10 cellular contexts compared by ENCODE assay signal in genomic region chr1:54249798-54250497, GRCh38. TPM values are rescaled to one million over a fixed set of nuclear protein-coding genes. Genes with fewer than 3 reads are reported as not detected.
DNase-seq lines count a peak whose midpoint lies in the region; FAIRE-seq and TF ChIP-seq lines count a peak whose summit lies in the region.
"Had no signal": no experiment of that assay in that cellular context is flagged by ENCODE, and none has a peak within 500 bp of the region (broad histone marks: within the 10 kb centered on the region; RNA-seq: fewer than 3 reads in every experiment).

No MANE protein-coding gene starts in this region.

- no peak overlapping the region for H3K4me3 Mint-ChIP-seq in dendritic cell treated with granulocyte-macrophage colony-stimulating factor and Interleukin-4, amounts not matched to agents 40 ng/mL and 50 ng/mL, for 4 days

- H3K27ac Mint-ChIP-seq in dendritic cell treated with granulocyte-macrophage colony-stimulating factor and Interleukin-4, amounts not matched to agents 40 ng/mL and 50 ng/mL, for 4 days, result peak overlapping the region; percentile 5

- POLR2A ChIA-PET in AG04450 (lab: Yijun Ruan, JAX), result interaction anchor here (0.6 kb wide), 1 partner anchor 56 kb away, joined by 3 read pairs; no protein-coding TSS in a partner anchor

- H3K27ac ChIP-seq in AG04450 (ENCODE audit: low read depth, low read length), result peak overlapping the region; percentile 31
- H3K27ac ChIP-seq: ovary, VCaP had no signal

- FAIRE-seq in HTR-8/SVneo (lab: Jason Lieb, UNC), result peak; percentile 84

- no peaks in the 10 kb centered on the region for H3K27me3 ChIP-seq in AG04450 (ENCODE audit: control insufficient read depth, insufficient read depth, low read length)
- H3K27me3 ChIP-seq: ovary had no signal

- intact Hi-C loops in dendritic cell treated with granulocyte-macrophage colony-stimulating factor and Interleukin-4, amounts not matched to agents 40 ng/mL and 50 ng/mL, for 4 days (cut with micrococcal nuclease), result no loop called here

- peaks cover 20% of the 10 kb centered on the region for H3K4me1 Mint-ChIP-seq in dendritic cell treated with granulocyte-macrophage colony-stimulating factor and Interleukin-4, amounts not matched to agents 40 ng/mL and 50 ng/mL, for 4 days (ENCODE audit: low read depth)

- H3K9me3 Mint-ChIP-seq in dendritic cell treated with granulocyte-macrophage colony-stimulating factor and Interleukin-4, amounts not matched to agents 40 ng/mL and 50 ng/mL, for 4 days, result no peaks in the 10 kb centered on the region

- H3K4me3 ChIP-seq in AG04450 (ENCODE audit: low read depth, low read length), result no peak overlapping the region
- H3K4me3 ChIP-seq: ovary had no signal

- 0 out of 2 replicates have a peak, but pooled peaks cover 3% of the 10 kb centered on the region for H3K9me3 ChIP-seq in AG04450 (ENCODE audit: control insufficient read depth, insufficient read depth, low read length)
- H3K9me3 ChIP-seq: ovary had no signal

- DNase-seq in AG04450 (ENCODE audit: low read depth, low spot score) (no peak), HTR-8/SVneo (ENCODE audit: insufficient read length, low spot score) (peak; percentile 60), lung microvascular endothelial cell (ENCODE audit: low read depth in 2 of 2) (peak; percentile 61 to 71), GM10266 (ENCODE audit: extremely low spot score) (no peak), GM20000 (ENCODE audit: low spot score) (no peak)
- DNase-seq in stimulated activated CD4-positive, alpha-beta T cell treated with anti-CD3 and anti-CD28 coated beads, Interleukin-2, amount 100 ng/mL, for 24 hours, result no peak
- DNase-seq in stimulated activated naive CD4-positive, alpha-beta T cell treated with Interleukin-2 at 50 U/mL for 16 hours (lab: John Stamatoyannopoulos, UW), result no peak
- DNase-seq: ovary had no signal

- CTCF ChIA-PET in AG04450 (lab: Charles Lee), result no interaction called here

- H3K27me3 Mint-ChIP-seq in dendritic cell treated with granulocyte-macrophage colony-stimulating factor and Interleukin-4, amounts not matched to agents 40 ng/mL and 50 ng/mL, for 4 days, result no peaks in the 10 kb centered on the region

- TF ChIP-seq CTCF in AG04450 (IDR thresholded peaks at IDR 0.05; ENCODE audit: low read depth, low read length) (no peak), GM10266 (IDR thresholded peaks at IDR 0.05; ENCODE audit: control insufficient read depth, insufficient read depth, low read depth, missing control alignments) (no peak), GM20000 (IDR thresholded peaks at IDR 0.05; ENCODE audit: extremely low read depth, missing control alignments) (no peak)

- peaks cover 77% of the 10 kb centered on the region for H3K36me3 Mint-ChIP-seq in dendritic cell treated with granulocyte-macrophage colony-stimulating factor and Interleukin-4, amounts not matched to agents 40 ng/mL and 50 ng/mL, for 4 days (ENCODE audit: low read depth)

RNA-seq across cellular contexts. Expression of gene MRPL37, which starts 50.0 kb away (rescaled TPM):
- 16.6 and 27.9 TPM in 2 replicates for polyA plus RNA-seq in AG04450 (2011; rRNA removed)
- polyA minus RNA-seq in AG04450 (2011; rRNA and poly(A)+ RNA removed), result 12.1 and 13.5 TPM in 2 replicates
- 35.5 and 46.2 TPM in 2 replicates for total RNA-seq in lung microvascular endothelial cell

RNA-seq across cellular contexts. Expression of gene CYB5RL, which starts 50.1 kb away (rescaled TPM):
- polyA plus RNA-seq in AG04450 (2011; rRNA removed), result 4.0 and 4.1 TPM in 2 replicates
- polyA minus RNA-seq in AG04450 (2011; rRNA and poly(A)+ RNA removed), result 3.8 and 5.9 TPM in 2 replicates
- total RNA-seq in lung microvascular endothelial cell, result 2.6 and 4.2 TPM in 2 replicates

Comparison
In these comparisons a context has a peak if more than half of its experiments do, and no peak if none do; other contexts are left out.
1. DNase-seq: peak in HTR-8/SVneo (single experiment) and lung microvascular endothelial cell (2 of 2); none in AG04450 (single experiment), stimulated activated CD4-positive, alpha-beta T cell treated with anti-CD3 and anti-CD28 coated beads, Interleukin-2, amount 100 ng/mL, for 24 hours (0 of 2), GM10266 (single experiment), stimulated activated naive CD4-positive, alpha-beta T cell treated with Interleukin-2 at 50 U/mL for 16 hours (single experiment) and GM20000 (single experiment).